9 cellular contexts compared by ENCODE assay signal in the genomic region with DNA sequence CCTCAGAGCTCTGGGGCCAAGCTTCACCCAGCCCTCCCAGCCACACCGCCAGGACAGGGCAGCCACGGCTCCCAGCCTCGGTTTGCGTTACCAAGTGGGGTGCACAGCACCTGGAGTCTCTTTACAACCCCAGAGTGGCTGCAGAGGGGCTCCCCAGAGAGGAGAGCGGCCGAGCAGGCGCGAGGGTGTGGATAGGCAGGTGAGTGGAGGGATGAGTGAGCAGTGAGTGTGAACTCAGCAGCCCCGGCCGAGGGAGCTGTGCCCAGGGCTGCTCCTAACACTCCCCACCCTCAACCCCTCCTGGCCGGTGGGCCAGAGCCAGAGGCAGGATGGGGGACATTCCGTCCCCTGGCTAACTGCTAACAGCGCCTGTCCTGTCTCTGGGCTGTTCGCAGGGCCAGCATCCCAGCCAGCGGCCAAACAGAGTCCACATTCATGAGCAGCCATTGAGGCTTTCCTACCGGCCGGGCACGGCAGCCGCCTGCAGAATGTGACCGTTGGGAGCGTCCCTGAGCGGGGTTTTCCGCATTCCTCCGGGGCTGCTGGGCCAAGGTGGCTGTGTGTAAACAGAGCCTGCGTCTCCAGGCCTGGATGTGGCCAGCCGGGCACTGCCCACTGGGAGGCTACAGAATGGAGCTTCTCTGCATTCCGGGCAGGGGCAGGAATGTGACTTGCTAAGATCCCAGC.
A peak's percentile ranks its signal among the peaks of the same experiment; 100 is the strongest.
DNase-seq lines count a peak whose midpoint lies in the region; ATAC-seq and TF ChIP-seq lines count a peak whose summit lies in the region.
"Had no signal": no experiment of that assay in that cellular context is flagged by ENCODE, and none has a peak within 500 bp of the region (broad histone marks: within the 10 kb centered on the region; RNA-seq: fewer than 3 reads in every experiment).

No MANE protein-coding gene starts in this region.

- peaks cover 18% of the 10 kb centered on the region for H3K27me3 ChIP-seq in rectal smooth muscle tissue (ENCODE audit: control insufficient read depth, insufficient read depth, low read length)

- peak; percentile 10 for TF ChIP-seq CTCF in astrocyte of the cerebellum (IDR thresholded peaks at IDR 0.05; ENCODE audit: low read depth, low read length, missing control alignments)

- H3K36me3 ChIP-seq in rectal smooth muscle tissue (ENCODE audit: control insufficient read depth, insufficient read depth, low read length) = no peaks in the 10 kb centered on the region

- in situ Hi-C loops in astrocyte of the cerebellum (cut with HindIII; ENCODE audit: low sequenced_read_pairs) = no loop called here

- no peak overlapping the region for H3K9ac ChIP-seq in rectal smooth muscle tissue (ENCODE audit: low read length)

- no peaks in the 10 kb centered on the region for H3K4me1 ChIP-seq in rectal smooth muscle tissue (ENCODE audit: control insufficient read depth, insufficient read depth, low read length)

- DNase-seq in EL (peak; percentile 22), astrocyte of the cerebellum (ENCODE audit: low read depth) (no peak), iris pigment epithelial cell (ENCODE audit: low read depth) (peak; percentile 24), NCI-H748 treated with DMSO at 0.1 percent for 48 hours (lab: John Stamatoyannopoulos, UW) (no peak)
- DNase-seq in activated CD4-positive, CD25-positive, alpha-beta regulatory T cell treated with anti-CD3 and anti-CD28 coated beads, Interleukin-2, amount 50 U/mL, for 72 hours = no peak
- DNase-seq in activated T-cell treated with anti-CD3 and anti-CD28 coated beads, Interleukin-2, amount 50 U/mL, for 1 hour = no peak

- no peak for ATAC-seq in GM21717 (IDR thresholded peaks at IDR 0.05; ENCODE audit: unreplicated experiment)
- ATAC-seq: activated CD4-positive, CD25-positive, alpha-beta regulatory T cell treated with anti-CD3 and anti-CD28 coated beads, Interleukin-2, amount 50 U/mL, for 24 hours had no signal

- no peak overlapping the region for H3K27ac ChIP-seq in rectal smooth muscle tissue (ENCODE audit: low read depth, low read length)

- no peak overlapping the region for H3K4me3 ChIP-seq in astrocyte of the cerebellum (ENCODE audit: low read depth, low read length)
- H3K4me3 ChIP-seq in rectal smooth muscle tissue (ENCODE audit: low read length) = peak overlapping the region; percentile 7

Comparison
In these comparisons a context has a peak if more than half of its experiments do, and no peak if none do; other contexts are left out.
1. DNase-seq: peak in EL (single experiment) and iris pigment epithelial cell (single experiment); none in astrocyte of the cerebellum (single experiment), NCI-H748 treated with DMSO at 0.1 percent for 48 hours (single experiment), activated CD4-positive, CD25-positive, alpha-beta regulatory T cell treated with anti-CD3 and anti-CD28 coated beads, Interleukin-2, amount 50 U/mL, for 72 hours (single experiment) and activated T-cell treated with anti-CD3 and anti-CD28 coated beads, Interleukin-2, amount 50 U/mL, for 1 hour (single experiment).